In genomic region chr20:23412026-23412425, GRCh38 we compare ENCODE assay signal across 16 cellular contexts. TPM values are rescaled to one million over a fixed set of nuclear protein-coding genes. Genes with fewer than 3 reads are reported as not detected.
DNase-seq lines count a peak whose midpoint lies in the region; ATAC-seq, FAIRE-seq and TF ChIP-seq lines count a peak whose summit lies in the region.
"Had no signal": no experiment of that assay in that cellular context is flagged by ENCODE, and none has a peak within 500 bp of the region (broad histone marks: within the 10 kb centered on the region; RNA-seq: fewer than 3 reads in every experiment).

No MANE protein-coding gene starts in this region.

- H3K4me3 ChIP-seq in A549 (no peak overlapping the region), K562 (no peak overlapping the region)
- H3K4me3 ChIP-seq in CD8-positive, alpha-beta memory T cell (ENCODE audit: low read length): no peak overlapping the region
- H3K4me3 ChIP-seq: SJSA1, transverse colon had no signal

- no peaks in the 10 kb centered on the region for H3K9me1 ChIP-seq in K562 (ENCODE audit: control insufficient read depth, insufficient read depth, low read length)

- TF ChIP-seq POLR2A in A549 (IDR thresholded peaks at IDR 0.05; ENCODE audit: low read length): no peak
- no peak for TF ChIP-seq POLR2A in K562 (conservative IDR thresholded peaks at IDR 0.05)

- no TSS peak for BruUV-seq in K562 (replicated peaks; lab: Mats Ljungman, UMichigan)

- TF ChIP-seq RAD21 in A549 (conservative IDR thresholded peaks at IDR 0.05 in 1 of 2, IDR thresholded peaks at IDR 0.05 in 1 of 2) (no peak), K562 (CRISPR knock-in tag; conservative IDR thresholded peaks at IDR 0.05 in 1 of 2, IDR thresholded peaks at IDR 0.05 in 1 of 2) (no peak)

- ATAC-seq in A549 (peak; percentile 34 to 81; a peak in 2 of 6 replicates), K562 (peak; percentile 80), GM21526 (IDR thresholded peaks at IDR 0.05; ENCODE audit: low FRiP score, unreplicated experiment) (no peak)

- H3K27ac ChIP-seq in A549: no peak overlapping the region
- no peak overlapping the region for H3K27ac ChIP-seq in K562 (ENCODE audit: extremely low read depth, low read depth, low read length)
- H3K27ac ChIP-seq in CD8-positive, alpha-beta memory T cell (ENCODE audit: low read depth, low read length): no peak overlapping the region
- H3K27ac ChIP-seq: KMS-11, SJSA1, transverse colon had no signal

- 0 out of 3 replicates have a peak overlapping the region, but pooled peaks have one; percentile 20 for H3K4me2 ChIP-seq in A549
- no peak overlapping the region for H3K4me2 ChIP-seq in K562 (ENCODE audit: insufficient read depth, low read length)
- H3K4me2 ChIP-seq: KMS-11 had no signal

- TF ChIP-seq EP300 in A549 (IDR thresholded peaks at IDR 0.05): no peak
- no peak for TF ChIP-seq EP300 in K562 (IDR thresholded peaks at IDR 0.05; ENCODE audit: low read length)

- no peak overlapping the region for H3K4me3 Mint-ChIP-seq in CD8-positive, alpha-beta memory T cell
- H3K4me3 Mint-ChIP-seq: activated B cell treated with CpG ODN at 0.5 μM for 24 hours; activated naive CD4-positive, alpha-beta T cell treated with anti-CD3 and anti-CD28 coated beads, Interleukin-2, amount 10 ng/mL, durations not matched to agents 7 days and 5 days; central memory CD8-positive, alpha-beta T cell had no signal

- TF ChIP-seq CTCF in A549 (IDR thresholded peaks at IDR 0.05): no peak
- no peak for TF ChIP-seq CTCF in K562 (IDR thresholded peaks at IDR 0.05 in 2 of 3, conservative IDR thresholded peaks at IDR 0.05 in 1 of 3; ENCODE audit: insufficient read depth in 2 of 3, low read depth in 1 of 3, low read length in 3 of 3)

- in situ Hi-C loops in K562 (cut with MboI): no loop called here

- H3K4me1 Mint-ChIP-seq in CD8-positive, alpha-beta memory T cell: peaks cover 56 to 76% (median 64%) of the 10 kb centered on the region in 3 donors

- H3K36me3 ChIP-seq in K562 (ENCODE audit: control insufficient read depth, insufficient read depth, low read length): no peaks in the 10 kb centered on the region
- H3K36me3 ChIP-seq in CD8-positive, alpha-beta memory T cell (ENCODE audit: insufficient read depth, low read length): no peaks in the 10 kb centered on the region
- H3K36me3 ChIP-seq: SJSA1, transverse colon had no signal

- peaks cover 99% of the 10 kb centered on the region for H3K79me2 ChIP-seq in K562 (ENCODE audit: control insufficient read depth, insufficient read depth, low read length)

- DNase-seq in A549 (ENCODE audit: low read depth in 1 of 2, low spot score in 1 of 2): peak in 1 of 2 experiments; percentile 17
- peak; percentile 24 for DNase-seq in HuH-7 (ENCODE audit: low spot score)
- DNase-seq in K562 (ENCODE audit: extremely low read depth in 1 of 4, low spot score in 3 of 4): no peak
- DNase-seq in left kidney (ENCODE audit: low read depth, low spot score): peak; percentile 15
- DNase-seq in CD8-positive, alpha-beta memory T cell: no peak
- no peak for DNase-seq in NCI-H69 (lab: John Stamatoyannopoulos, UW)
- DNase-seq in RKO (ENCODE audit: low spot score): no peak
- DNase-seq: activated B cell treated with CpG ODN at 0.5 μM for 24 hours; activated naive CD4-positive, alpha-beta T cell treated with anti-CD3 and anti-CD28 coated beads, Interleukin-2, amount 10 ng/mL, durations not matched to agents 7 days and 5 days; NCI-H1694 treated with DMSO at 0.1 percent for 48 hours; transverse colon had no signal

- FAIRE-seq in A549 (lab: Jason Lieb, UNC): no peak
- no peak for FAIRE-seq in K562 (lab: Jason Lieb, UNC)

- no peaks in the 10 kb centered on the region for H3K9me3 Mint-ChIP-seq in CD8-positive, alpha-beta memory T cell
- H3K9me3 Mint-ChIP-seq: activated B cell treated with CpG ODN at 0.5 μM for 24 hours; activated naive CD4-positive, alpha-beta T cell treated with anti-CD3 and anti-CD28 coated beads, Interleukin-2, amount 10 ng/mL, durations not matched to agents 7 days and 5 days; central memory CD8-positive, alpha-beta T cell had no signal

- H3K36me3 Mint-ChIP-seq in CD8-positive, alpha-beta memory T cell: peaks cover 0 to 6% (median 2%) of the 10 kb centered on the region in 3 donors

- CTCF ChIA-PET in A549 (lab: Yijun Ruan, JAX) (interaction anchor here (1.5 kb wide), 1 partner anchor 9 kb away, joined by 4 read pairs; the partner anchor contains the start of gene NAPB), K562 (lab: Yijun Ruan, JAX; ENCODE audit: low intra/inter-chr PET ratio) (no interaction called here)
- CTCF ChIA-PET in CD8-positive, alpha-beta memory T cell (lab: Charles Lee): no interaction called here

- no peak overlapping the region for H3K9ac ChIP-seq in K562 (ENCODE audit: insufficient read depth in 1 of 2, low read depth in 2 of 2, low read length in 2 of 2)
- H3K9ac ChIP-seq: KMS-11 had no signal

- H3K4me1 ChIP-seq in A549: peaks cover 9% of the 10 kb centered on the region; the same call in 2 of the 3 replicates
- H3K4me1 ChIP-seq in K562 (replicated peaks in 1 of 2; ENCODE audit: control insufficient read depth in 2 of 2, insufficient read depth in 2 of 2, low read length in 2 of 2): peaks cover 0 to 8% of the 10 kb centered on the region in 2 experiments; a peak in 3 of 5 replicates
- no peaks in the 10 kb centered on the region for H3K4me1 ChIP-seq in CD8-positive, alpha-beta memory T cell (ENCODE audit: insufficient read depth, low read length)
- H3K4me1 ChIP-seq: SJSA1 had no signal

- no peaks in the 10 kb centered on the region for H3K27me3 Mint-ChIP-seq in CD8-positive, alpha-beta memory T cell
- H3K27me3 Mint-ChIP-seq: activated B cell treated with CpG ODN at 0.5 μM for 24 hours; activated naive CD4-positive, alpha-beta T cell treated with anti-CD3 and anti-CD28 coated beads, Interleukin-2, amount 10 ng/mL, durations not matched to agents 7 days and 5 days; central memory CD8-positive, alpha-beta T cell had no signal

- POLR2A ChIA-PET in A549 (lab: Yijun Ruan, JAX): no interaction called here
- POLR2A ChIA-PET in K562 (lab: Yijun Ruan, JAX): interaction anchor here (0.6 to 1.0 kb wide), 2 partner anchors 9 to 21 kb away, joined by 3 read pairs; partner anchors contain the start of gene NAPB
- POLR2A ChIA-PET in CD8-positive, alpha-beta memory T cell (lab: Charles Lee): no interaction called here

- intact Hi-C loops in K562 (cut with micrococcal nuclease): loop anchor here (5.0 kb wide), 1 partner anchor 50 kb away; the partner anchor contains the start of gene GZF1

- H4K20me1 ChIP-seq in K562 (replicated peaks; ENCODE audit: control insufficient read depth, insufficient read depth, low read length): no peaks in the 10 kb centered on the region

- no peaks in the 10 kb centered on the region for H3K27me3 ChIP-seq in K562 (ENCODE audit: control insufficient read depth in 2 of 2, insufficient read depth in 2 of 2, low read length in 2 of 2)
- H3K27me3 ChIP-seq in CD8-positive, alpha-beta memory T cell (ENCODE audit: insufficient read depth, low read length, poor library complexity, severe bottlenecking): no peaks in the 10 kb centered on the region
- H3K27me3 ChIP-seq: SJSA1, transverse colon had no signal

- no peak overlapping the region for H2AFZ ChIP-seq in K562 (ENCODE audit: low read depth, low read length)

- no peak overlapping the region for H3K27ac Mint-ChIP-seq in CD8-positive, alpha-beta memory T cell
- H3K27ac Mint-ChIP-seq: activated B cell treated with CpG ODN at 0.5 μM for 24 hours; activated naive CD4-positive, alpha-beta T cell treated with anti-CD3 and anti-CD28 coated beads, Interleukin-2, amount 10 ng/mL, durations not matched to agents 7 days and 5 days had no signal

- 67% methylated on average over 1 of the region's 1 CpG for WGBS in A549 (ENCODE audit: missing lambda C conversion rate)
- WGBS in K562 (ENCODE audit: insufficient coverage, low coverage, missing lambda C conversion rate): 11% methylated on average over 1 of the region's 1 CpG

- no peaks in the 10 kb centered on the region for H3K9me3 ChIP-seq in A549
- no peaks in the 10 kb centered on the region for H3K9me3 ChIP-seq in K562 (replicated peaks; ENCODE audit: control insufficient read depth, insufficient read depth, low read depth, low read length)
- no peaks in the 10 kb centered on the region for H3K9me3 ChIP-seq in CD8-positive, alpha-beta memory T cell (ENCODE audit: low read length)
- H3K9me3 ChIP-seq: SJSA1, transverse colon had no signal

RNA-seq across cellular contexts. Expression of gene NAPB, which starts 9.3 kb away (rescaled TPM):
- polyA plus RNA-seq in A549 (2011; rRNA removed) (8.2 and 12.7 TPM in 2 replicates), A549 (2017; fragmentation: RNase III; extraction: RNeasy Plus Mini Kit Qiagen cat#74134 plus additional on column Dnase treatment) (5.7 to 6.6 TPM (median 6.2 TPM) in 3 replicates), K562 (2011; rRNA removed) (7.7 and 8.4 TPM in 2 replicates), K562 (2014; fragmentation: Illumina TruSeq; extraction: Trizol) (4.0 and 4.4 TPM in 2 replicates), K562 (2014; fragmentation: Nextera tagmentation; extraction: Ambion mirVana) (1 to 10 TPM; 1.4 to 2.3 TPM), K562 (2014; rRNA removed) (5.3 and 6.2 TPM in 2 replicates)
- polyA plus RNA-seq in A549 (2012; cell fraction: cytosol; rRNA removed): 2.2 TPM in 2 replicates
- polyA plus RNA-seq in A549 (2012; cell fraction: nucleus; rRNA removed): 2.5 and 5.5 TPM in 2 replicates
- polyA minus RNA-seq in A549 (2011; rRNA and poly(A)+ RNA removed): 8.4 and 8.8 TPM in 2 replicates
- total RNA-seq in K562 (2011; cell fraction: chromatin; rRNA removed; ENCODE audit: low replicate concordance): 20.6 and 70.0 TPM in 2 replicates
- 10.8 and 16.7 TPM in 2 replicates for total RNA-seq in K562 (2011; cell fraction: nucleolus; rRNA removed)
- total RNA-seq in K562 (2011; cell fraction: nucleoplasm; rRNA removed): 40.9 and 51.8 TPM in 2 replicates
- total RNA-seq in K562 (2014; rRNA removed) (5.2 and 6.5 TPM in 2 replicates), K562 (2014; rRNA removed; fragmentation: Illumina TruSeq; extraction: Trizol) (5.9 and 6.9 TPM in 2 replicates), K562 (2015; rRNA removed; fragmentation: Illumina TruSeq; extraction: Trizol) (5.6 and 5.8 TPM in 2 replicates), K562 (2021) (4.5 and 5.0 TPM in 2 replicates)
- 0.64 and 3.2 TPM in 2 replicates for polyA plus RNA-seq in K562 (2011; cell fraction: cytosol; rRNA removed)
- 14.5 and 19.0 TPM in 2 replicates for polyA plus RNA-seq in K562 (2011; cell fraction: nucleus; rRNA removed)
- 3.8 and 5.9 TPM in 2 replicates for polyA plus RNA-seq in K562 (2012)
- 10.3 and 10.6 TPM in 2 replicates for polyA minus RNA-seq in K562 (2011; rRNA and poly(A)+ RNA removed)
- 2.5 and 2.7 TPM in 2 replicates for polyA minus RNA-seq in K562 (2011; cell fraction: cytosol; rRNA and poly(A)+ RNA removed)
- 15.1 and 24.3 TPM in 2 replicates for polyA minus RNA-seq in K562 (2011; cell fraction: nucleus; rRNA and poly(A)+ RNA removed)
- total RNA-seq in CD8-positive, alpha-beta memory T cell: 1 to 10 TPM; 7.4 to 7.6 TPM
- polyA plus RNA-seq in CD8-positive, alpha-beta memory T cell: 5.2 TPM

RNA-seq across cellular contexts. Expression of gene CSTL1, which starts 27.5 kb away (rescaled TPM):
- polyA plus RNA-seq in A549 (2011; rRNA removed): not detected in 2 replicates
- not detected in 2 replicates for polyA plus RNA-seq in A549 (2012; cell fraction: cytosol; rRNA removed)
- polyA plus RNA-seq in A549 (2012; cell fraction: nucleus; rRNA removed): not detected in 2 replicates
- not detected in 3 replicates for polyA plus RNA-seq in A549 (2017; fragmentation: RNase III; extraction: RNeasy Plus Mini Kit Qiagen cat#74134 plus additional on column Dnase treatment)
- not detected in 2 replicates for polyA minus RNA-seq in A549 (2011; rRNA and poly(A)+ RNA removed)
- total RNA-seq in K562 (2011; cell fraction: chromatin; rRNA removed; ENCODE audit: low replicate concordance): not detected in 2 replicates
- not detected in 2 replicates for total RNA-seq in K562 (2011; cell fraction: nucleolus; rRNA removed)
- not detected in 2 replicates for total RNA-seq in K562 (2011; cell fraction: nucleoplasm; rRNA removed)
- total RNA-seq in K562 (2014; rRNA removed): not detected in 2 replicates
- not detected in 2 replicates for total RNA-seq in K562 (2014; rRNA removed; fragmentation: Illumina TruSeq; extraction: Trizol)
- total RNA-seq in K562 (2015; rRNA removed; fragmentation: Illumina TruSeq; extraction: Trizol): not detected in 2 replicates
- total RNA-seq in K562 (2021): not detected in 2 replicates
- not detected in 2 replicates for polyA plus RNA-seq in K562 (2011; rRNA removed)
- polyA plus RNA-seq in K562 (2011; cell fraction: cytosol; rRNA removed): not detected in 2 replicates
- polyA plus RNA-seq in K562 (2011; cell fraction: nucleus; rRNA removed): not detected in 2 replicates
- polyA plus RNA-seq in K562 (2012): not detected in 2 replicates
- not detected in 2 replicates for polyA plus RNA-seq in K562 (2014; fragmentation: Illumina TruSeq; extraction: Trizol)
- not detected for polyA plus RNA-seq in K562 (2014; fragmentation: Nextera tagmentation; extraction: Ambion mirVana)
- polyA plus RNA-seq in K562 (2014; rRNA removed): not detected in 2 replicates
- polyA minus RNA-seq in K562 (2011; rRNA and poly(A)+ RNA removed): not detected in 2 replicates
- not detected in 2 replicates for polyA minus RNA-seq in K562 (2011; cell fraction: cytosol; rRNA and poly(A)+ RNA removed)
- not detected in 2 replicates for polyA minus RNA-seq in K562 (2011; cell fraction: nucleus; rRNA and poly(A)+ RNA removed)
- not detected for total RNA-seq in CD8-positive, alpha-beta memory T cell
- not detected for polyA plus RNA-seq in CD8-positive, alpha-beta memory T cell
- total RNA-seq: activated B cell treated with CpG ODN at 0.5 μM for 24 hours, posterior vena cava, SJSA1, transverse colon had no signal

RNA-seq across cellular contexts. Expression of gene CST11, which starts 40.6 kb away (rescaled TPM):
- polyA plus RNA-seq in A549 (2011; rRNA removed): not detected in 2 replicates
- polyA plus RNA-seq in A549 (2012; cell fraction: cytosol; rRNA removed): not detected in 2 replicates
- polyA plus RNA-seq in A549 (2012; cell fraction: nucleus; rRNA removed): not detected in 2 replicates
- polyA plus RNA-seq in A549 (2017; fragmentation: RNase III; extraction: RNeasy Plus Mini Kit Qiagen cat#74134 plus additional on column Dnase treatment): not detected in 3 replicates
- not detected in 2 replicates for polyA minus RNA-seq in A549 (2011; rRNA and poly(A)+ RNA removed)
- not detected in 2 replicates for total RNA-seq in K562 (2011; cell fraction: chromatin; rRNA removed; ENCODE audit: low replicate concordance)
- not detected in 2 replicates for total RNA-seq in K562 (2011; cell fraction: nucleolus; rRNA removed)
- total RNA-seq in K562 (2011; cell fraction: nucleoplasm; rRNA removed): not detected in 2 replicates
- total RNA-seq in K562 (2014; rRNA removed): not detected in 2 replicates
- not detected in 2 replicates for total RNA-seq in K562 (2014; rRNA removed; fragmentation: Illumina TruSeq; extraction: Trizol)
- not detected in 2 replicates for total RNA-seq in K562 (2015; rRNA removed; fragmentation: Illumina TruSeq; extraction: Trizol)
- not detected in 2 replicates for total RNA-seq in K562 (2021)
- not detected in 2 replicates for polyA plus RNA-seq in K562 (2011; rRNA removed)
- polyA plus RNA-seq in K562 (2011; cell fraction: cytosol; rRNA removed): not detected in 2 replicates
- not detected in 2 replicates for polyA plus RNA-seq in K562 (2011; cell fraction: nucleus; rRNA removed)
- not detected in 2 replicates for polyA plus RNA-seq in K562 (2012)
- not detected in 2 replicates for polyA plus RNA-seq in K562 (2014; fragmentation: Illumina TruSeq; extraction: Trizol)
- not detected for polyA plus RNA-seq in K562 (2014; fragmentation: Nextera tagmentation; extraction: Ambion mirVana)
- not detected in 2 replicates for polyA plus RNA-seq in K562 (2014; rRNA removed)
- not detected in 2 replicates for polyA minus RNA-seq in K562 (2011; rRNA and poly(A)+ RNA removed)
- not detected in 2 replicates for polyA minus RNA-seq in K562 (2011; cell fraction: cytosol; rRNA and poly(A)+ RNA removed)
- polyA minus RNA-seq in K562 (2011; cell fraction: nucleus; rRNA and poly(A)+ RNA removed): not detected in 2 replicates
- not detected for total RNA-seq in CD8-positive, alpha-beta memory T cell
- not detected for polyA plus RNA-seq in CD8-positive, alpha-beta memory T cell
- total RNA-seq: activated B cell treated with CpG ODN at 0.5 μM for 24 hours, posterior vena cava, SJSA1, transverse colon had no signal

RNA-seq across cellular contexts. Expression of gene GZF1, which starts 50.0 kb away (rescaled TPM):
- polyA plus RNA-seq in A549 (2011; rRNA removed) (24.7 and 33.4 TPM in 2 replicates), A549 (2017; fragmentation: RNase III; extraction: RNeasy Plus Mini Kit Qiagen cat#74134 plus additional on column Dnase treatment) (13.2 to 16.1 TPM (median 15.6 TPM) in 3 replicates), K562 (2011; rRNA removed) (15.7 and 21.9 TPM in 2 replicates), K562 (2014; fragmentation: Illumina TruSeq; extraction: Trizol) (7.4 and 9.7 TPM in 2 replicates), K562 (2014; fragmentation: Nextera tagmentation; extraction: Ambion mirVana) (1 to 10 TPM; 1.2 to 1.8 TPM), K562 (2014; rRNA removed) (9.5 and 11.9 TPM in 2 replicates)
- polyA plus RNA-seq in A549 (2012; cell fraction: cytosol; rRNA removed): 31.3 and 34.5 TPM in 2 replicates
- 37.6 and 68.6 TPM in 2 replicates for polyA plus RNA-seq in A549 (2012; cell fraction: nucleus; rRNA removed)
- polyA minus RNA-seq in A549 (2011; rRNA and poly(A)+ RNA removed): 69.4 and 96.5 TPM in 2 replicates
- 25.2 and 30.4 TPM in 2 replicates for total RNA-seq in K562 (2011; cell fraction: chromatin; rRNA removed; ENCODE audit: low replicate concordance)
- total RNA-seq in K562 (2011; cell fraction: nucleolus; rRNA removed): 20.7 and 30.9 TPM in 2 replicates
- total RNA-seq in K562 (2011; cell fraction: nucleoplasm; rRNA removed): 17.2 and 29.5 TPM in 2 replicates
- total RNA-seq in K562 (2014; rRNA removed) (7.0 and 9.6 TPM in 2 replicates), K562 (2014; rRNA removed; fragmentation: Illumina TruSeq; extraction: Trizol) (6.5 and 6.9 TPM in 2 replicates), K562 (2015; rRNA removed; fragmentation: Illumina TruSeq; extraction: Trizol) (6.1 and 7.9 TPM in 2 replicates), K562 (2021) (8.6 and 10.2 TPM in 2 replicates)
- polyA plus RNA-seq in K562 (2011; cell fraction: cytosol; rRNA removed): 14.1 and 19.4 TPM in 2 replicates
- 36.9 and 43.8 TPM in 2 replicates for polyA plus RNA-seq in K562 (2011; cell fraction: nucleus; rRNA removed)
- polyA plus RNA-seq in K562 (2012): 6.2 and 9.0 TPM in 2 replicates
- polyA minus RNA-seq in K562 (2011; rRNA and poly(A)+ RNA removed): 21.8 and 24.4 TPM in 2 replicates
- polyA minus RNA-seq in K562 (2011; cell fraction: cytosol; rRNA and poly(A)+ RNA removed): 6.7 and 30.8 TPM in 2 replicates
- 27.7 and 41.8 TPM in 2 replicates for polyA minus RNA-seq in K562 (2011; cell fraction: nucleus; rRNA and poly(A)+ RNA removed)
- total RNA-seq in CD8-positive, alpha-beta memory T cell: 10 to 100 TPM; 11.9 to 12.5 TPM
- polyA plus RNA-seq in CD8-positive, alpha-beta memory T cell: 3.8 TPM

Comparison
In these comparisons a context has a peak if more than half of its experiments do, and no peak if none do; other contexts are left out.
1. DNase-seq: peak in HuH-7 (single experiment) and left kidney (single experiment); none in K562 (0 of 4), CD8-positive, alpha-beta memory T cell (0 of 5), NCI-H69 (single experiment) and RKO (single experiment).